9 cellular contexts compared by ENCODE assay signal in the genomic region with DNA sequence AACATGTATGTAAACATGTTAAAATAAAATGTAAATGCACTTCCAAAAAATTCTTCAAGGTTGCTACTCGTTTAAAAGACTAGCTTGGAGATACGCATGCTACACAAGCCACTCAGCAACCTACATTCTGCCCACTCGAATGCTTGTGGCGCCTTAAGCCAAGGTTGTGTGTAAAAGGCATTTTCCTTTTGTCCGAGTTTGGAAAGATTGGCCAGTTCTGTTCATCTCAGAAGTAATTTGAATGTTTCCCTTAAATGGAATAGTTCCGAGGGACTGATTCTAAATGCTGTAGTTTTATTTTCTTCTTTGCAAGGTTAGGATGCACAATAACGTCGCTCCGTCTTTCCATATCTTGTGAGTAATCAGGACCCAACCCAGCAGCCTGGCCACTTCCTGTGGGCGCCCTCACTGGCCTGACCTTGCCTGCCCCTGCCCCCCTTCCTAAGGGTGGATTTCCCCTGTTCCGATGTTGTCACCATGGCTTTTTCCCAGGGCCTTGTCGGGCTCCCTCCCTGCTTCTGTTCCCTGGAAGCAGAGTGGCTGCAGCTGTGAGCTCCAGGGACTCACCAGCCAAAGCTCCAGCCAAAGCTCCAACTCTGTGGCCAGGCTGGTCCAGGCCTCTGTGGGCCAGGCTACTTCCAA.
DNase-seq lines count a peak whose midpoint lies in the region; ATAC-seq, FAIRE-seq and TF ChIP-seq lines count a peak whose summit lies in the region.
"Had no signal": no experiment of that assay in that cellular context is flagged by ENCODE, and none has a peak within 500 bp of the region (broad histone marks: within the 10 kb centered on the region; RNA-seq: fewer than 3 reads in every experiment).

No MANE protein-coding gene starts in this region.

- FAIRE-seq in RCC 7860 (lab: Jason Lieb, UNC) = peak; percentile 92

- H3K27me3 ChIP-seq in lower lobe of right lung (ENCODE audit: low read depth) (no peaks in the 10 kb centered on the region), suprapubic skin (no peaks in the 10 kb centered on the region)

- H3K9me3 ChIP-seq in lower lobe of right lung (no peaks in the 10 kb centered on the region), suprapubic skin (no peaks in the 10 kb centered on the region)

- H3K4me1 ChIP-seq in lower lobe of right lung (peaks cover 49% of the 10 kb centered on the region), suprapubic skin (peaks cover 40% of the 10 kb centered on the region)

- H3K27ac ChIP-seq in lower lobe of right lung (peak overlapping the region; percentile 76), suprapubic skin (peak overlapping the region; percentile 11)

- DNase-seq in RCC 7860 (ENCODE audit: low spot score) = peak; percentile 89
- DNase-seq in choroid plexus epithelial cell (ENCODE audit: low read depth) = peak; percentile 65
- peak; percentile 79 for DNase-seq in lower lobe of right lung
- peak; percentile 76 to 86 for DNase-seq in suprapubic skin (ENCODE audit: low spot score in 2 of 2)
- no peak for DNase-seq in NCI-H2029 treated with DMSO at 0.1 percent for 48 hours (lab: John Stamatoyannopoulos, UW)
- no peak for DNase-seq in GM20000 (ENCODE audit: low spot score)
- no peak for DNase-seq in NCI-H524 treated with DMSO at 0.1 percent for 48 hours (lab: John Stamatoyannopoulos, UW)
- DNase-seq: activated B cell treated with CpG ODN at 0.5 μM for 24 hours had no signal

- TF ChIP-seq POLR2A in suprapubic skin (IDR thresholded peaks at IDR 0.05) = no peak

- 47% methylated on average over 12 of the region's 12 CpGs for WGBS in suprapubic skin

- TF ChIP-seq CTCF in choroid plexus epithelial cell (conservative IDR thresholded peaks at IDR 0.05; ENCODE audit: low read depth, low read length) (no peak), lower lobe of right lung (IDR thresholded peaks at IDR 0.05) (no peak), suprapubic skin (IDR thresholded peaks at IDR 0.05) (no peak), GM20000 (IDR thresholded peaks at IDR 0.05; ENCODE audit: extremely low read depth, missing control alignments) (no peak)

- ATAC-seq in lower lobe of right lung (peak; percentile 92 to 93), GM19452 (IDR thresholded peaks at IDR 0.05; ENCODE audit: unreplicated experiment) (no peak)

- TF ChIP-seq EP300 in suprapubic skin (IDR thresholded peaks at IDR 0.05) = no peak

- intact Hi-C loops in lower lobe of right lung (cut with DNase I) = no loop called here

- peak overlapping the region; percentile 22 for H3K4me3 ChIP-seq in choroid plexus epithelial cell (ENCODE audit: low read depth, low read length)
- peak overlapping the region; percentile 24 for H3K4me3 ChIP-seq in lower lobe of right lung
- peak overlapping the region; percentile 4 for H3K4me3 ChIP-seq in suprapubic skin

- no peaks in the 10 kb centered on the region for H3K36me3 ChIP-seq in lower lobe of right lung
- no peaks in the 10 kb centered on the region for H3K36me3 ChIP-seq in suprapubic skin

Comparison
In these comparisons a context has a peak if more than half of its experiments do, and no peak if none do; other contexts are left out.
1. DNase-seq: peak in RCC 7860 (single experiment), choroid plexus epithelial cell (single experiment), lower lobe of right lung (single experiment) and suprapubic skin (2 of 2); none in NCI-H2029 treated with DMSO at 0.1 percent for 48 hours (single experiment), GM20000 (single experiment) and NCI-H524 treated with DMSO at 0.1 percent for 48 hours (single experiment).
2. Peak in every context shown above with its lines, with median percentiles within 50 percentile points of each other: H3K4me3 ChIP-seq.